1 cellular context compared by ENCODE assay signal in the genomic region with DNA sequence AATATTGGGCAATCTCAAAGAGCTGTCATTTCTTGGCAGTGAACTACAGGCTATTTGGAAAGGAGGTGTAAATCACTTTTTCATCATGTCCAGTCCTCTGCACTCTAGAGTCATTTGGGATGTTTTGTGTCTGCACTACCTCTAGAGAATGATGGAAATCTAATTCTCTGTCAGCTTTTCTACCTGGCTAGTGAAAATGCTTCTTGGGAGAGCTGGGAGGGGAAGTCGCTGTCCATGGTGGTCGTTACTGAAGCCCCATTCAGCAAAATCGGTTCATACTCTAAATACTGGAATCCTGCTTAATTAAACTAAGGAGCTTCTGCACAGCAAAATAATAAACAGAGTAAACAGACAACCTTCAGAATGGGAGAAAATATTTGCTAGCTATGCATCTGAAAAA.
A peak's percentile ranks its signal among the peaks of the same experiment; 100 is the strongest.
TF ChIP-seq lines count a peak whose summit lies in the region.

No MANE protein-coding gene starts in this region.

TF ChIP-seq in liver, 16 proteins besides CTCF, POLR2A, EP300 and RAD21:
- TF ChIP-seq, protein P1, sequence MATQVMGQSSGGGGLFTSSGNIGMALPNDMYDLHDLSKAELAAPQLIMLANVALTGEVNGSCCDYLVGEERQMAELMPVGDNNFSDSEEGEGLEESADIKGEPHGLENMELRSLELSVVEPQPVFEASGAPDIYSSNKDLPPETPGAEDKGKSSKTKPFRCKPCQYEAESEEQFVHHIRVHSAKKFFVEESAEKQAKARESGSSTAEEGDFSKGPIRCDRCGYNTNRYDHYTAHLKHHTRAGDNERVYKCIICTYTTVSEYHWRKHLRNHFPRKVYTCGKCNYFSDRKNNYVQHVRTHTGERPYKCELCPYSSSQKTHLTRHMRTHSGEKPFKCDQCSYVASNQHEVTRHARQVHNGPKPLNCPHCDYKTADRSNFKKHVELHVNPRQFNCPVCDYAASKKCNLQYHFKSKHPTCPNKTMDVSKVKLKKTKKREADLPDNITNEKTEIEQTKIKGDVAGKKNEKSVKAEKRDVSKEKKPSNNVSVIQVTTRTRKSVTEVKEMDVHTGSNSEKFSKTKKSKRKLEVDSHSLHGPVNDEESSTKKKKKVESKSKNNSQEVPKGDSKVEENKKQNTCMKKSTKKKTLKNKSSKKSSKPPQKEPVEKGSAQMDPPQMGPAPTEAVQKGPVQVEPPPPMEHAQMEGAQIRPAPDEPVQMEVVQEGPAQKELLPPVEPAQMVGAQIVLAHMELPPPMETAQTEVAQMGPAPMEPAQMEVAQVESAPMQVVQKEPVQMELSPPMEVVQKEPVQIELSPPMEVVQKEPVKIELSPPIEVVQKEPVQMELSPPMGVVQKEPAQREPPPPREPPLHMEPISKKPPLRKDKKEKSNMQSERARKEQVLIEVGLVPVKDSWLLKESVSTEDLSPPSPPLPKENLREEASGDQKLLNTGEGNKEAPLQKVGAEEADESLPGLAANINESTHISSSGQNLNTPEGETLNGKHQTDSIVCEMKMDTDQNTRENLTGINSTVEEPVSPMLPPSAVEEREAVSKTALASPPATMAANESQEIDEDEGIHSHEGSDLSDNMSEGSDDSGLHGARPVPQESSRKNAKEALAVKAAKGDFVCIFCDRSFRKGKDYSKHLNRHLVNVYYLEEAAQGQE (IDR thresholded peaks at IDR 0.05) = peak; percentile 84
- no peak for TF ChIP-seq HNF4A (conservative IDR thresholded peaks at IDR 0.05)
